24 cellular contexts compared by ENCODE assay signal in genomic region chrX:43853225-43853828, GRCh38. TPM values are rescaled to one million over a fixed set of nuclear protein-coding genes. Genes with fewer than 3 reads are reported as not detected.
DNase-seq lines count a peak whose midpoint lies in the region; ATAC-seq, FAIRE-seq and TF ChIP-seq lines count a peak whose summit lies in the region.
"Had no signal": no experiment of that assay in that cellular context is flagged by ENCODE, and none has a peak within 500 bp of the region (broad histone marks: within the 10 kb centered on the region; RNA-seq: fewer than 3 reads in every experiment).

No MANE protein-coding gene starts in this region.

- no peaks in the 10 kb centered on the region for H3K4me1 ChIP-seq in breast epithelium
- H3K4me1 ChIP-seq in astrocyte (ENCODE audit: insufficient read depth, low read length), result no peaks in the 10 kb centered on the region
- H3K4me1 ChIP-seq in subcutaneous abdominal adipose tissue (ENCODE audit: control insufficient read depth in 5 of 5, insufficient read depth in 5 of 5, low read length in 5 of 5), result peaks cover 0 to 7% (median 6%) of the 10 kb centered on the region in 5 donors
- H3K4me1 ChIP-seq: A549 had no signal

- TF ChIP-seq CTCF in MCF 10A (IDR thresholded peaks at IDR 0.05; ENCODE audit: unreplicated experiment) (no peak), breast epithelium (IDR thresholded peaks at IDR 0.05) (no peak), astrocyte (IDR thresholded peaks at IDR 0.05; ENCODE audit: insufficient read depth, low read depth, low read length) (no peak)

- POLR2A ChIA-PET in MCF 10A (lab: Yijun Ruan, JAX), result no interaction called here

- H2AFZ ChIP-seq in astrocyte (ENCODE audit: low read depth, low read length), result no peak overlapping the region

- H3K4me3 ChIP-seq in breast epithelium (no peak overlapping the region), astrocyte (ENCODE audit: insufficient read depth, low read depth, low read length) (no peak overlapping the region), subcutaneous abdominal adipose tissue (ENCODE audit: low read depth in 1 of 5, low read length in 5 of 5) (no peak overlapping the region)
- H3K4me3 ChIP-seq: A549, HAP-1 had no signal

- H3K36me3 ChIP-seq in breast epithelium, result no peaks in the 10 kb centered on the region
- H3K36me3 ChIP-seq in astrocyte (ENCODE audit: insufficient read depth, low read length), result no peaks in the 10 kb centered on the region
- no peaks in the 10 kb centered on the region for H3K36me3 ChIP-seq in subcutaneous abdominal adipose tissue (ENCODE audit: control insufficient read depth in 5 of 5, insufficient read depth in 5 of 5, low read length in 5 of 5)
- H3K36me3 ChIP-seq: HAP-1 had no signal

- no peak overlapping the region for H3K4me3 Mint-ChIP-seq in MCF 10A (ENCODE audit: unreplicated experiment)
- no peak overlapping the region for H3K4me3 Mint-ChIP-seq in astrocyte (ENCODE audit: unreplicated experiment)
- H3K4me3 Mint-ChIP-seq: CD4-positive, alpha-beta memory T cell; HFFc6 had no signal

- ATAC-seq in HG02678 (IDR thresholded peaks at IDR 0.05; ENCODE audit: unreplicated experiment), result no peak
- ATAC-seq in HG02973 (IDR thresholded peaks at IDR 0.05; ENCODE audit: unreplicated experiment), result no peak
- ATAC-seq: A549 had no signal

- H3K27me3 ChIP-seq in breast epithelium (peaks cover 0 to 40% of the 10 kb centered on the region in 2 donors), astrocyte (ENCODE audit: insufficient read depth, low read length) (no peaks in the 10 kb centered on the region), subcutaneous abdominal adipose tissue (ENCODE audit: control insufficient read depth in 5 of 5, insufficient read depth in 4 of 5, low read length in 5 of 5) (peaks cover 0 to 10% (median 3%) of the 10 kb centered on the region in 5 donors)

- BruUV-seq in MCF 10A (replicated peaks; lab: Mats Ljungman, UMichigan), result no TSS peak

- H3K27ac ChIP-seq in breast epithelium (no peak overlapping the region), astrocyte (ENCODE audit: low read depth, low read length) (no peak overlapping the region), subcutaneous abdominal adipose tissue (ENCODE audit: low read depth, low read length) (peak overlapping the region; percentile 24)
- H3K27ac ChIP-seq: A549 had no signal

- DNase-seq in MCF 10A (ENCODE audit: unreplicated experiment), result peak; percentile 30
- no peak for DNase-seq in breast epithelium (ENCODE audit: low spot score in 2 of 2)
- DNase-seq in MV-4-11 (lab: John Stamatoyannopoulos, UW), result peak; percentile 61
- no peak for DNase-seq in astrocyte (ENCODE audit: low read depth)
- DNase-seq in activated CD8-positive, alpha-beta memory T cell treated with anti-CD3 and anti-CD28 coated beads for 24 hours, result no peak
- DNase-seq: 8988T; ACHN; AML-193; C1 segment of cervical spinal cord; Calu3; CD4-positive, alpha-beta memory T cell; COR-L47; DMS53; DMS79 treated with DMSO at 0.1 percent for 48 hours; GOT3; HFFc6 had no signal

- H3K9me3 Mint-ChIP-seq in MCF 10A (ENCODE audit: unreplicated experiment) (no peaks in the 10 kb centered on the region), astrocyte (ENCODE audit: unreplicated experiment) (peaks cover 1% of the 10 kb centered on the region)
- H3K9me3 Mint-ChIP-seq: CD4-positive, alpha-beta memory T cell; HFFc6 had no signal

- H3K4me1 Mint-ChIP-seq in MCF 10A (ENCODE audit: insufficient read depth, unreplicated experiment) (no peaks in the 10 kb centered on the region), astrocyte (ENCODE audit: low read depth, unreplicated experiment) (no peaks in the 10 kb centered on the region)
- H3K4me1 Mint-ChIP-seq: CD4-positive, alpha-beta memory T cell had no signal

- H3K79me2 ChIP-seq in astrocyte (ENCODE audit: insufficient read depth, low read length), result no peaks in the 10 kb centered on the region

- peaks cover 60% of the 10 kb centered on the region for H3K27me3 Mint-ChIP-seq in MCF 10A (ENCODE audit: insufficient read depth, unreplicated experiment)
- peaks cover 3% of the 10 kb centered on the region for H3K27me3 Mint-ChIP-seq in astrocyte (ENCODE audit: low read depth, unreplicated experiment)
- H3K27me3 Mint-ChIP-seq: CD4-positive, alpha-beta memory T cell had no signal

- no peak overlapping the region for H3K4me2 ChIP-seq in astrocyte (ENCODE audit: low read length)
- H3K4me2 ChIP-seq: A549 had no signal

- FAIRE-seq in astrocyte (lab: Jason Lieb, UNC), result peak; percentile 17
- FAIRE-seq: A549, GM12892, H54 had no signal

- intact Hi-C loops in MCF 10A (cut with micrococcal nuclease), result no loop called here
- intact Hi-C loops in breast epithelium (cut with DNase I; ENCODE audit: low total_unique reads), result no loop called here

- no peaks in the 10 kb centered on the region for H3K9me3 ChIP-seq in breast epithelium
- H3K9me3 ChIP-seq in astrocyte (ENCODE audit: insufficient read depth, low read depth, low read length), result no peaks in the 10 kb centered on the region
- no peaks in the 10 kb centered on the region for H3K9me3 ChIP-seq in subcutaneous abdominal adipose tissue (ENCODE audit: control insufficient read depth in 5 of 5, low read length in 5 of 5)
- H3K9me3 ChIP-seq: A549, HAP-1 had no signal

- no peak for TF ChIP-seq POLR2A in breast epithelium (IDR thresholded peaks at IDR 0.05)

- CTCF ChIA-PET in MCF 10A (lab: Yijun Ruan, JAX), result no interaction called here

- H4K20me1 ChIP-seq in astrocyte (ENCODE audit: insufficient read depth, low read length), result no peaks in the 10 kb centered on the region

- H3K36me3 Mint-ChIP-seq in MCF 10A (ENCODE audit: insufficient read depth, unreplicated experiment) (no peaks in the 10 kb centered on the region), astrocyte (ENCODE audit: low read depth, unreplicated experiment) (no peaks in the 10 kb centered on the region)
- H3K36me3 Mint-ChIP-seq: CD4-positive, alpha-beta memory T cell had no signal

- H3K9ac ChIP-seq in astrocyte (ENCODE audit: low read length) (no peak overlapping the region), subcutaneous abdominal adipose tissue (ENCODE audit: low read length in 5 of 5) (no peak overlapping the region)

- H3K27ac Mint-ChIP-seq in MCF 10A (ENCODE audit: low read depth, unreplicated experiment) (no peak overlapping the region), astrocyte (ENCODE audit: unreplicated experiment) (no peak overlapping the region)
- H3K27ac Mint-ChIP-seq: CD4-positive, alpha-beta memory T cell; HFFc6 had no signal

RNA-seq across cellular contexts. Expression of gene MAOB, which starts 28.9 kb away (rescaled TPM):
- total RNA-seq in MCF 10A (2022), result 0.27 TPM in 1 of 2 replicates, not detected in the other
- 10 to 100 TPM; 42.0 to 46.0 (median 43.7) TPM for total RNA-seq in breast epithelium
- 0.20 and 0.77 TPM in 2 replicates for total RNA-seq in astrocyte
- total RNA-seq: CD4-positive, alpha-beta memory T cell; G401; HFFc6 had no signal

Comparison
In these comparisons a context has a peak if more than half of its experiments do, and no peak if none do; other contexts are left out.
1. DNase-seq: peak in MCF 10A (single experiment) and MV-4-11 (single experiment); none in breast epithelium (0 of 2), astrocyte (single experiment) and activated CD8-positive, alpha-beta memory T cell treated with anti-CD3 and anti-CD28 coated beads for 24 hours (single experiment).
2. RNA of gene MAOB, which starts 28.9 kb away (total RNA-seq): 42.0 to 46.0 TPM in breast epithelium; 0.20 to 0.77 TPM in astrocyte and 0.27 TPM in MCF 10A; every median in the first group is over 10 times any median in the second.